ENCODE assay signal across 15 cellular contexts in the genomic region with DNA sequence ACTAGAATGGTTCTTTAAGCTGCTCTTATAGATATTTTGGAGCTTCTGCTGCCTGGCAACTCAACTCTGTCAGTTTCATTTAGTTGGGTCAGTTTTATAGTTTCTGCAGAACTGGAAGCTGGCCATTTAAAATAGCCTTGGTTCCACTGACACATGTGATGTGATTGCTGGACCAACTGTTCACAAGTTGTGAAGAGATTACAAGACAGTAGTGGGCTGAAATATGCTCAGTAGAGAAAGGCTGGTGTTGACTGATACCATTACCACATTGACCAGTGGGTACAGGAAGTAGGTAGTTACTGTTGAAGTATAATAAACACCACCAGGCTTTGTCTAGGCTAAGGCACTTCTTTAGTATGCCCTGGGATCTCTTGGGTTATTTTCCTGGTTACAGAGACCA. TPM values are rescaled to one million over a fixed set of nuclear protein-coding genes. Genes with fewer than 3 reads are reported as not detected.
A peak's percentile ranks its signal among the peaks of the same experiment; 100 is the strongest.
DNase-seq lines count a peak whose midpoint lies in the region; ATAC-seq, FAIRE-seq and TF ChIP-seq lines count a peak whose summit lies in the region.
"Had no signal": no experiment of that assay in that cellular context is flagged by ENCODE, and none has a peak within 500 bp of the region (broad histone marks: within the 10 kb centered on the region; RNA-seq: fewer than 3 reads in every experiment).

No MANE protein-coding gene starts in this region.

- no peak for TF ChIP-seq POLR2A in lower leg skin (IDR thresholded peaks at IDR 0.05)

- peak; percentile 64 for FAIRE-seq in GM19239 (lab: Jason Lieb, UNC)
- FAIRE-seq: kidney had no signal

- TF ChIP-seq CTCF in GM12865 (IDR thresholded peaks at IDR 0.05; ENCODE audit: insufficient read depth, low read depth, low read length, missing control alignments) (no peak), lower leg skin (IDR thresholded peaks at IDR 0.05) (no peak)

- CTCF ChIA-PET in HEK293T (lab: Yijun Ruan, JAX), result no interaction called here

- peak; percentile 8 for DNase-seq in GM12865 (ENCODE audit: low read depth)
- DNase-seq in GM19239 (ENCODE audit: insufficient read length, low spot score), result no peak
- no peak for DNase-seq in D341Med (ENCODE audit: low spot score)
- DNase-seq in HEK293T (ENCODE audit: extremely low spot score), result no peak
- no peak for DNase-seq in lower leg skin (ENCODE audit: low spot score in 2 of 2)
- DNase-seq: activated CD8-positive, alpha-beta T cell treated with anti-CD3 and anti-CD28 coated beads for 36 hours; activated naive CD4-positive, alpha-beta T cell; Calu3; kidney; NCI-H1417 treated with DMSO at 0.1 percent for 48 hours; NCI-H524 treated with DMSO at 0.1 percent for 48 hours had no signal

- ATAC-seq in HG02798 (IDR thresholded peaks at IDR 0.05; ENCODE audit: poor library complexity, unreplicated experiment), result peak; percentile 67
- ATAC-seq in HG03571 (IDR thresholded peaks at IDR 0.05; ENCODE audit: unreplicated experiment), result peak; percentile 61
- no peak for ATAC-seq in GM21381 (IDR thresholded peaks at IDR 0.05; ENCODE audit: unreplicated experiment)
- ATAC-seq: activated CD8-positive, alpha-beta T cell treated with anti-CD3 and anti-CD28 coated beads for 36 hours had no signal

- POLR2A ChIA-PET in HEK293T (lab: Yijun Ruan, JAX), result no interaction called here

- intact Hi-C loops in lower leg skin (cut with DNase I; ENCODE audit: low total_unique reads), result no loop called here

- no peak overlapping the region for H3K4me3 ChIP-seq in GM12865 (ENCODE audit: low read depth, low read length)
- no peak overlapping the region for H3K4me3 ChIP-seq in lower leg skin (ENCODE audit: low read depth, poor library complexity, severe bottlenecking)
- H3K4me3 ChIP-seq: breast epithelium had no signal

TF ChIP-seq in HEK293T, 16 proteins besides CTCF, POLR2A, EP300 and RAD21:
- TF ChIP-seq BHLHE40 (IDR thresholded peaks at IDR 0.05; ENCODE audit: borderline replicate concordance) (no peak), FOXK2 (IDR thresholded peaks at IDR 0.05) (no peak), FOXM1 (IDR thresholded peaks at IDR 0.05; ENCODE audit: borderline replicate concordance) (no peak), HDGF (IDR thresholded peaks at IDR 0.05; ENCODE audit: borderline replicate concordance) (no peak), LEF1 (IDR thresholded peaks at IDR 0.05; ENCODE audit: borderline replicate concordance) (no peak), SP1 (IDR thresholded peaks at IDR 0.05) (no peak), TARDBP (IDR thresholded peaks at IDR 0.05) (no peak), ARNT (IDR thresholded peaks at IDR 0.05) (no peak), FOXA1 (IDR thresholded peaks at IDR 0.05) (no peak)

RNA-seq across cellular contexts. Expression of a gene that starts 39.0 kb away (rescaled TPM):
- total RNA-seq in lower leg skin, result 10 to 100 TPM in 3 of 4 donors, 1 to 10 TPM in 1; 7.8 to 17.1 (median 11.1) TPM
